ENCODE assay signal across 8 cellular contexts in genomic region chr12:26884765-26885576, GRCh38. TPM values are rescaled to one million over a fixed set of nuclear protein-coding genes. Genes with fewer than 3 reads are reported as not detected.
DNase-seq lines count a peak whose midpoint lies in the region; ATAC-seq and TF ChIP-seq lines count a peak whose summit lies in the region.

No MANE protein-coding gene starts in this region.

- H3K27ac ChIP-seq in brain microvascular endothelial cell (no peak overlapping the region), iPS DF 6.9 (ENCODE audit: low read length) (no peak overlapping the region), spleen (no peak overlapping the region)

- H3K36me3 ChIP-seq in brain microvascular endothelial cell (replicated peaks), result no peaks in the 10 kb centered on the region
- H3K36me3 ChIP-seq in iPS DF 6.9 (ENCODE audit: control insufficient read depth, insufficient read depth, low read length), result no peaks in the 10 kb centered on the region
- H3K36me3 ChIP-seq in spleen, result no peaks in the 10 kb centered on the region

- peak; percentile 82 for DNase-seq in activated gamma-delta T cell treated with Interleukin-2 at 50 U/mL for 16 hours
- DNase-seq in activated gamma-delta T cell (lab: John Stamatoyannopoulos, UW), result no peak
- DNase-seq in NCI-H2171 (lab: John Stamatoyannopoulos, UW), result peak; percentile 61
- peak; percentile 63 for DNase-seq in UCSD-AML1 (lab: John Stamatoyannopoulos, UW; ENCODE audit: unreplicated experiment)
- DNase-seq in brain microvascular endothelial cell, result peak; percentile 74
- peak; percentile 86 for DNase-seq in iPS DF 6.9 (ENCODE audit: low read depth, low spot score)
- peak; percentile 88 for DNase-seq in spleen

- TF ChIP-seq POLR2A in spleen (IDR thresholded peaks at IDR 0.05), result no peak

- peaks cover 2% of the 10 kb centered on the region; the same call in 1 of the 2 replicates for H3K4me1 ChIP-seq in iPS DF 6.9 (ENCODE audit: control insufficient read depth, insufficient read depth, low read length)
- H3K4me1 ChIP-seq in spleen, result peaks cover 6 to 11% (median 8%) of the 10 kb centered on the region in 6 donors

- H3K9me3 ChIP-seq in iPS DF 6.9 (ENCODE audit: control insufficient read depth, insufficient read depth, low read length), result no peaks in the 10 kb centered on the region
- no peaks in the 10 kb centered on the region for H3K9me3 ChIP-seq in spleen

- intact Hi-C loops in spleen (cut with DNase I; ENCODE audit: low total_unique reads), result no loop called here

- no CpG with 5 or more reads among the region's 16 CpGs for WGBS in iPS DF 6.9 (ENCODE audit: insufficient coverage, insufficient read length)
- WGBS in spleen, 5 donors, result 7 to 12% (median 11%) methylated on average over 16 of the region's 16 CpGs

- in situ Hi-C loops in brain microvascular endothelial cell (cut with HindIII; ENCODE audit: low pct_ligation_motif_present, low sequenced_read_pairs), result no loop called here

- peak; percentile 95 for TF ChIP-seq CTCF in brain microvascular endothelial cell (IDR thresholded peaks at IDR 0.05; ENCODE audit: low read depth, low read length, missing control alignments)
- TF ChIP-seq CTCF in spleen (IDR thresholded peaks at IDR 0.05 in 8 of 11, conservative IDR thresholded peaks at IDR 0.05 in 3 of 11), result peak; percentile 82 to 92 (median 90)

- ATAC-seq in HG03066 (IDR thresholded peaks at IDR 0.05; ENCODE audit: low read depth, unreplicated experiment), result peak; percentile 91

- no peak overlapping the region for H3K4me3 ChIP-seq in brain microvascular endothelial cell (ENCODE audit: low read depth, low read length)
- H3K4me3 ChIP-seq in iPS DF 6.9 (ENCODE audit: low read length), result no peak overlapping the region
- peak overlapping the region in 3 of 8 donors; percentile 10 to 58 (median 22) for H3K4me3 ChIP-seq in spleen

- H3K27me3 ChIP-seq in brain microvascular endothelial cell (replicated peaks), result no peaks in the 10 kb centered on the region
- H3K27me3 ChIP-seq in iPS DF 6.9 (ENCODE audit: control insufficient read depth, insufficient read depth, low read length), result no peaks in the 10 kb centered on the region
- no peaks in the 10 kb centered on the region for H3K27me3 ChIP-seq in spleen (replicated peaks in 1 of 7)

RNA-seq across cellular contexts. Expression of gene ITPR2, which starts 52.0 kb away (rescaled TPM):
- 100 to 1,000 TPM in 1 of 7 donors, 10 to 100 TPM in 6; 52.4 to 105 (median 73.3) TPM for total RNA-seq in spleen
- polyA plus RNA-seq in spleen, result 1 to 10 TPM; 3.2 to 4.0 (median 3.2) TPM

RNA-seq across cellular contexts. Expression of gene INTS13, which starts 52.8 kb away (rescaled TPM):
- 10 to 100 TPM; 16.4 to 30.0 (median 21.2) TPM for total RNA-seq in spleen
- polyA plus RNA-seq in spleen, result 10 to 100 TPM; 27.9 to 31.1 (median 29.9) TPM

RNA-seq across cellular contexts. Expression of gene FGFR1OP2, which starts 53.3 kb away (rescaled TPM):
- total RNA-seq in spleen, result 100 to 1,000 TPM in 2 of 7 donors, 10 to 100 TPM in 5; 62.2 to 142 (median 77.2) TPM
- 10 to 100 TPM; 27.2 to 41.8 (median 28.0) TPM for polyA plus RNA-seq in spleen
